Comparison of ENCODE assay signal across 1 cellular context in genomic region chr10:70590663-70591416, GRCh38.
TF ChIP-seq lines count a peak whose summit lies in the region.

No MANE protein-coding gene starts in this region.

TF ChIP-seq in K562, 482 proteins besides CTCF, POLR2A, EP300 and RAD21 (continued from another document and continues in another):
- TF ChIP-seq HINFP (tag; conservative IDR thresholded peaks at IDR 0.05; ENCODE audit: low read depth) (peak; percentile 95), THAP12 (CRISPR knock-in tag; IDR thresholded peaks at IDR 0.05) (no peak), ZFP1 (CRISPR knock-in tag; IDR thresholded peaks at IDR 0.05) (peak; percentile 84), BCLAF1 (IDR thresholded peaks at IDR 0.05; ENCODE audit: borderline replicate concordance in 1 of 2, control insufficient read depth in 1 of 2, low read depth in 2 of 2, low read length in 1 of 2) (no peak), ILK (tag; IDR thresholded peaks at IDR 0.05; ENCODE audit: borderline replicate concordance, low read depth) (peak; percentile 94), ETV5 (CRISPR knock-in tag; IDR thresholded peaks at IDR 0.05; ENCODE audit: low read depth) (no peak), PHF21A (IDR thresholded peaks at IDR 0.05; ENCODE audit: borderline replicate concordance, low read depth) (no peak), DPF2 (IDR thresholded peaks at IDR 0.05) (no peak), ESRRA (IDR thresholded peaks at IDR 0.05; ENCODE audit: borderline replicate concordance, low read depth) (0 out of 2 replicates have a peak, but pooled peaks have one; percentile 4), ZNF398 (CRISPR knock-in tag; IDR thresholded peaks at IDR 0.05) (no peak), CTBP1 (IDR thresholded peaks at IDR 0.05; ENCODE audit: borderline replicate concordance) (peak; percentile 34; the same call in 1 of the 2 replicates), NR4A1 (CRISPR knock-in tag; IDR thresholded peaks at IDR 0.05) (peak; percentile 99), NR4A1 (tag; IDR thresholded peaks at IDR 0.05) (peak; percentile 100), TBP (optimal IDR thresholded peaks at IDR 0.05; ENCODE audit: low read depth, low read length) (no peak), POLR2AphosphoS5 (IDR thresholded peaks at IDR 0.05; ENCODE audit: control insufficient read depth, insufficient read depth, low read depth, low read length) (no peak), BACH1 (tag; IDR thresholded peaks at IDR 0.05) (peak; percentile 99), GABPA (tag; conservative IDR thresholded peaks at IDR 0.05; ENCODE audit: low read depth) (peak; percentile 50; the same call in 1 of the 2 replicates), BRD4 (IDR thresholded peaks at IDR 0.05) (no peak), MBD2 (IDR thresholded peaks at IDR 0.05; ENCODE audit: borderline replicate concordance, low read depth) (no peak), SREBF1 (IDR thresholded peaks at IDR 0.05; ENCODE audit: borderline replicate concordance, low read depth, low read length) (no peak), PTRF (tag; IDR thresholded peaks at IDR 0.05) (peak; percentile 98), UBTF (IDR thresholded peaks at IDR 0.05; ENCODE audit: borderline replicate concordance in 1 of 2, low read depth in 2 of 2, low read length in 2 of 2) (no peak), HMG20B (CRISPR knock-in tag; IDR thresholded peaks at IDR 0.05) (0 out of 2 replicates have a peak, but pooled peaks have one; percentile 72), ZNF146 (CRISPR knock-in tag; IDR thresholded peaks at IDR 0.05; ENCODE audit: unreplicated experiment) (no peak), RBFOX2 (IDR thresholded peaks at IDR 0.05; ENCODE audit: low read depth, low read length) (no peak), SMARCA4 (IDR thresholded peaks at IDR 0.05) (no peak), HDAC8 (tag; IDR thresholded peaks at IDR 0.05) (peak; percentile 99), CHAMP1 (IDR thresholded peaks at IDR 0.05) (no peak), ZBTB33 (CRISPR knock-in tag; IDR thresholded peaks at IDR 0.05) (no peak), ZBTB1 (CRISPR knock-in tag; IDR thresholded peaks at IDR 0.05; ENCODE audit: borderline replicate concordance, low read depth) (no peak), ARID1B (IDR thresholded peaks at IDR 0.05) (no peak), CBX1 (IDR thresholded peaks at IDR 0.05; ENCODE audit: low read depth) (no peak), ARID3A (IDR thresholded peaks at IDR 0.05; ENCODE audit: borderline replicate concordance, low read depth, low read length) (no peak), PHB2 (IDR thresholded peaks at IDR 0.05; ENCODE audit: low read depth) (no peak), EHMT2 (IDR thresholded peaks at IDR 0.05) (no peak), PREB (CRISPR knock-in tag; IDR thresholded peaks at IDR 0.05) (no peak), L3MBTL2 (IDR thresholded peaks at IDR 0.05) (no peak), PTBP1 (IDR thresholded peaks at IDR 0.05; ENCODE audit: low read depth, low read length) (no peak), E2F3 (CRISPR knock-in tag; IDR thresholded peaks at IDR 0.05) (peak; percentile 98), PPARD (CRISPR knock-in tag; IDR thresholded peaks at IDR 0.05) (no peak), SRSF9 (IDR thresholded peaks at IDR 0.05; ENCODE audit: borderline replicate concordance, low read depth, low read length) (no peak), SNAPC5 (CRISPR knock-in tag; IDR thresholded peaks at IDR 0.05) (peak; percentile 74), GMEB1 (CRISPR knock-in tag; IDR thresholded peaks at IDR 0.05) (peak; percentile 74)
